ENCODE assay signal across 12 cellular contexts in genomic region chr1:11944358-11944981, GRCh38. TPM values are rescaled to one million over a fixed set of nuclear protein-coding genes. Genes with fewer than 3 reads are reported as not detected.
DNase-seq lines count a peak whose midpoint lies in the region; ATAC-seq and TF ChIP-seq lines count a peak whose summit lies in the region.
"Had no signal": no experiment of that assay in that cellular context is flagged by ENCODE, and none has a peak within 500 bp of the region (broad histone marks: within the 10 kb centered on the region; RNA-seq: fewer than 3 reads in every experiment).

No MANE protein-coding gene starts in this region.

- BruUV-seq in PC-3 (replicated peaks; lab: Mats Ljungman, UMichigan) = no TSS peak

- CTCF ChIA-PET in PC-3 (lab: Charles Lee) = no interaction called here

- POLR2A ChIA-PET in PC-3 (lab: Charles Lee; ENCODE audit: unreplicated experiment) = no interaction called here

- 82% methylated on average over 12 of the region's 12 CpGs for WGBS in HUES64

- H3K4me3 ChIP-seq in HUES64 (ENCODE audit: low read length) = no peak overlapping the region
- no peak overlapping the region for H3K4me3 ChIP-seq in parathyroid adenoma (ENCODE audit: low read depth, low read length)
- H3K4me3 ChIP-seq in PC-3 (ENCODE audit: low read length) = no peak overlapping the region
- H3K4me3 ChIP-seq: ascending aorta had no signal

- H3K27me3 ChIP-seq in HUES64 (ENCODE audit: insufficient read depth, low read length) (no peaks in the 10 kb centered on the region), parathyroid adenoma (ENCODE audit: control insufficient read depth, insufficient read depth, low read length) (no peaks in the 10 kb centered on the region), PC-3 (ENCODE audit: low read length) (no peaks in the 10 kb centered on the region)
- H3K27me3 ChIP-seq: ascending aorta had no signal

- no peaks in the 10 kb centered on the region for H3K9me2 ChIP-seq in PC-3 (replicated peaks; ENCODE audit: low read length)

- ATAC-seq in HG03565 (IDR thresholded peaks at IDR 0.05; ENCODE audit: unreplicated experiment) = no peak
- ATAC-seq in PC-3 = no peak
- ATAC-seq: natural killer cell treated with Interleukin-12 subunit alpha and Interleukin-12 subunit beta and Interleukin-15 and Interleukin-18, amount 100 ng/mL, for 72 hours had no signal

- TF ChIP-seq CTCF in parathyroid adenoma (IDR thresholded peaks at IDR 0.05) (no peak), PC-3 (conservative IDR thresholded peaks at IDR 0.05; ENCODE audit: low read depth, low read length) (no peak)

- no peaks in the 10 kb centered on the region for H4K20me1 ChIP-seq in PC-3 (ENCODE audit: low read length)

- H3K4me2 ChIP-seq in parathyroid adenoma (ENCODE audit: low read length) (peak overlapping the region; percentile 30), PC-3 (ENCODE audit: low read length) (no peak overlapping the region)

- H3K4me1 ChIP-seq in HUES64 (ENCODE audit: insufficient read depth, low read length) (peaks cover 9% of the 10 kb centered on the region; the same call in 1 of the 2 replicates), parathyroid adenoma (peaks cover 6% of the 10 kb centered on the region), PC-3 (ENCODE audit: insufficient read depth, low read length) (no peaks in the 10 kb centered on the region)
- H3K4me1 ChIP-seq: ascending aorta had no signal

- H3F3A ChIP-seq in PC-3 (ENCODE audit: low read length, unreplicated experiment) = no peaks in the 10 kb centered on the region

- H3K27ac ChIP-seq in HUES64 (ENCODE audit: low read depth, low read length) = peak overlapping the region; percentile 65
- H3K27ac ChIP-seq in parathyroid adenoma = peak overlapping the region; percentile 65
- no peak overlapping the region for H3K27ac ChIP-seq in PC-3 (ENCODE audit: low read length)
- H3K27ac ChIP-seq: ascending aorta had no signal

- peak; percentile 95 for DNase-seq in NCI-H2107 treated with DMSO at 0.1 percent for 48 hours (lab: John Stamatoyannopoulos, UW; ENCODE audit: unreplicated experiment)
- peak; percentile 7 for DNase-seq in amniotic epithelial cell (ENCODE audit: low read depth)
- no peak for DNase-seq in SIG-M5 (lab: John Stamatoyannopoulos, UW)
- DNase-seq in HuH-7.5 (ENCODE audit: low spot score) = no peak
- DNase-seq in PC-3 = no peak
- DNase-seq: activated CD8-positive, alpha-beta memory T cell treated with anti-CD3 and anti-CD28 coated beads, Interleukin-2, amount 50 U/mL, for 4 hours; stimulated activated CD4-positive, alpha-beta T cell treated with anti-CD3 and anti-CD28 coated beads, Interleukin-4, amount 100 ng/mL, for 4 hours had no signal

- H3K79me2 ChIP-seq in parathyroid adenoma = no peaks in the 10 kb centered on the region
- peaks cover 16% of the 10 kb centered on the region for H3K79me2 ChIP-seq in PC-3 (ENCODE audit: low read length)

- H3K9ac ChIP-seq in HUES64 (ENCODE audit: low read depth, low read length) = peak overlapping the region; percentile 59; the same call in 1 of the 2 replicates
- H3K9ac ChIP-seq in parathyroid adenoma = no peak overlapping the region
- no peak overlapping the region for H3K9ac ChIP-seq in PC-3 (ENCODE audit: low read length)

- H2AFZ ChIP-seq in parathyroid adenoma (peak overlapping the region; percentile 66), PC-3 (ENCODE audit: low read length) (no peak overlapping the region)

- peaks cover 19% of the 10 kb centered on the region for H3K36me3 ChIP-seq in HUES64 (ENCODE audit: insufficient read depth, low read length)
- H3K36me3 ChIP-seq in parathyroid adenoma (ENCODE audit: control insufficient read depth, insufficient read depth, low read length) = no peaks in the 10 kb centered on the region
- peaks cover 19% of the 10 kb centered on the region for H3K36me3 ChIP-seq in PC-3 (ENCODE audit: low read depth, low read length)

- intact Hi-C loops in PC-3 (cut with micrococcal nuclease) = no loop called here

- H3K9me3 ChIP-seq in HUES64 (ENCODE audit: insufficient read depth, low read depth, low read length) (no peaks in the 10 kb centered on the region), parathyroid adenoma (ENCODE audit: control insufficient read depth, low read length) (no peaks in the 10 kb centered on the region), PC-3 (ENCODE audit: low read length) (no peaks in the 10 kb centered on the region)
- H3K9me3 ChIP-seq: ascending aorta had no signal

RNA-seq across cellular contexts. Expression of gene PLOD1, which starts 10.0 kb away (rescaled TPM):
- polyA plus RNA-seq in HUES64 (2013, experiment 1 of 2) = 38.4 TPM
- polyA plus RNA-seq in HUES64 (2013, experiment 2 of 2) = 43.2 TPM
- total RNA-seq in PC-3 (2014; rRNA removed) = 179 and 216 TPM in 2 replicates

RNA-seq across cellular contexts. Expression of gene KIAA2013, which starts 18.2 kb away (rescaled TPM):
- 25.1 TPM for polyA plus RNA-seq in HUES64 (2013, experiment 1 of 2)
- polyA plus RNA-seq in HUES64 (2013, experiment 2 of 2) = 24.4 TPM
- total RNA-seq in PC-3 (2014; rRNA removed) = 78.1 and 89.2 TPM in 2 replicates

RNA-seq across cellular contexts. Expression of gene MFN2, which starts 35.8 kb away (rescaled TPM):
- 39.3 TPM for polyA plus RNA-seq in HUES64 (2013, experiment 1 of 2)
- polyA plus RNA-seq in HUES64 (2013, experiment 2 of 2) = 40.1 TPM
- 97.8 and 101 TPM in 2 replicates for total RNA-seq in PC-3 (2014; rRNA removed)

Comparison
In these comparisons a context has a peak if more than half of its experiments do, and no peak if none do; other contexts are left out.
1. DNase-seq: peak in NCI-H2107 treated with DMSO at 0.1 percent for 48 hours (single experiment) and amniotic epithelial cell (single experiment); none in SIG-M5 (single experiment), HuH-7.5 (single experiment) and PC-3 (single experiment).